28 cellular contexts compared by ENCODE assay signal in genomic region chr20:43583133-43583864, GRCh38. TPM values are rescaled to one million over a fixed set of nuclear protein-coding genes. Genes with fewer than 3 reads are reported as not detected.
DNase-seq lines count a peak whose midpoint lies in the region; ATAC-seq and TF ChIP-seq lines count a peak whose summit lies in the region.
"Had no signal": no experiment of that assay in that cellular context is flagged by ENCODE, and none has a peak within 500 bp of the region (broad histone marks: within the 10 kb centered on the region; RNA-seq: fewer than 3 reads in every experiment).

No MANE protein-coding gene starts in this region.

- H3K27me3 ChIP-seq in tibial artery: no peaks in the 10 kb centered on the region
- H3K27me3 ChIP-seq in Caco-2 (replicated peaks; ENCODE audit: control insufficient read depth, insufficient read depth, low read length): no peaks in the 10 kb centered on the region
- H3K27me3 ChIP-seq: Peyer's patch had no signal

- H3K27ac ChIP-seq in angular gyrus (ENCODE audit: low read depth, low read length) (peak overlapping the region; percentile 51), tibial artery (peak overlapping the region; percentile 20 to 49)
- H3K27ac ChIP-seq: 22Rv1, Peyer's patch had no signal

- no peaks in the 10 kb centered on the region for H3K9me3 ChIP-seq in tibial artery
- H3K9me3 ChIP-seq in Caco-2: no peaks in the 10 kb centered on the region
- H3K9me3 ChIP-seq: Peyer's patch had no signal

- no peaks in the 10 kb centered on the region for H3K9me3 Mint-ChIP-seq in activated naive CD4-positive, alpha-beta T cell treated with anti-CD3 and anti-CD28 coated beads, Interleukin-2, amount 10 ng/mL, durations not matched to agents 7 days and 5 days
- no peaks in the 10 kb centered on the region for H3K9me3 Mint-ChIP-seq in activated naive CD4-positive, alpha-beta T cell treated with anti-CD3 and anti-CD28 coated beads for 36 hours
- H3K9me3 Mint-ChIP-seq in Caco-2 (ENCODE audit: unreplicated experiment): no peaks in the 10 kb centered on the region
- H3K9me3 Mint-ChIP-seq: activated naive CD4-positive, alpha-beta T cell treated with anti-CD3 and anti-CD28 coated beads, Interleukin-2, amount 50 U/mL, for 24 hours; activated T-helper 1 cell treated with anti-CD3 and anti-CD28 coated beads, Interleukin-12 subunit alpha, Interleukin-12 subunit beta, Interleukin-2, Interleukin-4 antibody, amounts not matched to agents 30 ng/mL and 10 ng/mL and 1 ng/mL, durations not matched to agents 14 hours and 24 hours and 36 hours; CD4-positive, alpha-beta T cell; central memory CD8-positive, alpha-beta T cell; GM23338; HFFc6; immature natural killer cell; naive thymus-derived CD8-positive, alpha-beta T cell had no signal

- BruUV-seq in Caco-2 (replicated peaks; lab: Mats Ljungman, UMichigan): no TSS peak

- intact Hi-C loops in activated naive CD4-positive, alpha-beta T cell treated with anti-CD3 and anti-CD28 coated beads for 36 hours (cut with micrococcal nuclease): no loop called here
- intact Hi-C loops in tibial artery (cut with DNase I; ENCODE audit: low total_unique reads) (loop anchor here (10.0 kb wide), 1 partner anchor 48 kb away; no protein-coding TSS in a partner anchor), Caco-2 (cut with micrococcal nuclease; ENCODE audit: unreplicated experiment) (no loop called here)

- H3K4me3 ChIP-seq in tibial artery (no peak overlapping the region), Caco-2 (ENCODE audit: low read depth, low read length) (no peak overlapping the region)
- H3K4me3 ChIP-seq: GM23338, Peyer's patch, skin epidermis had no signal

- DNase-seq in activated naive CD4-positive, alpha-beta T cell treated with anti-CD3 and anti-CD28 coated beads, Interleukin-2, amount 10 ng/mL, durations not matched to agents 7 days and 5 days: no peak
- DNase-seq in activated naive CD4-positive, alpha-beta T cell treated with anti-CD3 and anti-CD28 coated beads for 36 hours: no peak
- DNase-seq in left lobe of liver (ENCODE audit: low spot score) (no peak), tibial artery (peak in 1 of 2 donors; percentile 3), Caco-2 (no peak), SHP77 treated with DMSO at 0.1 percent for 48 hours (lab: John Stamatoyannopoulos, UW) (no peak)
- DNase-seq: activated CD4-positive, alpha-beta T cell treated with anti-CD3 and anti-CD28 coated beads, Interleukin-2, amount 50 U/mL, for 48 hours; activated CD8-positive, alpha-beta memory T cell treated with anti-CD3 and anti-CD28 coated beads, Interleukin-2, amount 50 U/mL, for 4 hours; CD4-positive, alpha-beta T cell; immature natural killer cell; naive thymus-derived CD8-positive, alpha-beta T cell; NCI-H1048; NCI-H1694; NCI-H510A; NK-92 treated with Interleukin-12 subunit alpha and Interleukin-12 subunit beta, amount 100 ng/mL, for 24 hours; stimulated activated CD8-positive, alpha-beta memory T cell treated with anti-CD3 and anti-CD28 coated beads, Interleukin-4, amount 100 ng/mL, for 48 hours had no signal

- peaks cover 17% of the 10 kb centered on the region for H3K27me3 Mint-ChIP-seq in activated naive CD4-positive, alpha-beta T cell treated with anti-CD3 and anti-CD28 coated beads, Interleukin-2, amount 10 ng/mL, durations not matched to agents 7 days and 5 days
- no peaks in the 10 kb centered on the region for H3K27me3 Mint-ChIP-seq in activated naive CD4-positive, alpha-beta T cell treated with anti-CD3 and anti-CD28 coated beads for 36 hours (ENCODE audit: low read depth)
- H3K27me3 Mint-ChIP-seq in Caco-2 (ENCODE audit: insufficient read depth, unreplicated experiment): no peaks in the 10 kb centered on the region

- peak overlapping the region; percentile 6 for H3K27ac Mint-ChIP-seq in activated naive CD4-positive, alpha-beta T cell treated with anti-CD3 and anti-CD28 coated beads, Interleukin-2, amount 10 ng/mL, durations not matched to agents 7 days and 5 days
- H3K27ac Mint-ChIP-seq in activated naive CD4-positive, alpha-beta T cell treated with anti-CD3 and anti-CD28 coated beads for 36 hours: no peak overlapping the region
- no peak overlapping the region for H3K27ac Mint-ChIP-seq in Caco-2 (ENCODE audit: unreplicated experiment)
- H3K27ac Mint-ChIP-seq: activated naive CD4-positive, alpha-beta T cell treated with anti-CD3 and anti-CD28 coated beads, Interleukin-2, amount 50 U/mL, for 24 hours; activated T-helper 1 cell treated with anti-CD3 and anti-CD28 coated beads, Interleukin-12 subunit alpha, Interleukin-12 subunit beta, Interleukin-2, Interleukin-4 antibody, amounts not matched to agents 30 ng/mL and 10 ng/mL and 1 ng/mL, durations not matched to agents 14 hours and 24 hours and 36 hours; CD4-positive, alpha-beta T cell; GM23338; immature natural killer cell; naive thymus-derived CD8-positive, alpha-beta T cell had no signal

- peaks cover 0 to 16% (median 3%) of the 10 kb centered on the region in 4 donors for H3K4me1 ChIP-seq in tibial artery
- H3K4me1 ChIP-seq in Caco-2: peaks cover 14% of the 10 kb centered on the region
- H3K4me1 ChIP-seq: Peyer's patch had no signal

- H3K36me3 Mint-ChIP-seq in activated naive CD4-positive, alpha-beta T cell treated with anti-CD3 and anti-CD28 coated beads, Interleukin-2, amount 10 ng/mL, durations not matched to agents 7 days and 5 days: no peaks in the 10 kb centered on the region
- no peaks in the 10 kb centered on the region for H3K36me3 Mint-ChIP-seq in activated naive CD4-positive, alpha-beta T cell treated with anti-CD3 and anti-CD28 coated beads for 36 hours (ENCODE audit: low read depth)
- H3K36me3 Mint-ChIP-seq in Caco-2 (ENCODE audit: insufficient read depth, unreplicated experiment): no peaks in the 10 kb centered on the region
- H3K36me3 Mint-ChIP-seq: activated naive CD4-positive, alpha-beta T cell treated with anti-CD3 and anti-CD28 coated beads, Interleukin-2, amount 50 U/mL, for 24 hours; immature natural killer cell; naive thymus-derived CD8-positive, alpha-beta T cell had no signal

- POLR2A ChIA-PET in Caco-2 (lab: Charles Lee): no interaction called here

- H3K4me3 Mint-ChIP-seq in activated naive CD4-positive, alpha-beta T cell treated with anti-CD3 and anti-CD28 coated beads, Interleukin-2, amount 10 ng/mL, durations not matched to agents 7 days and 5 days: no peak overlapping the region
- no peak overlapping the region for H3K4me3 Mint-ChIP-seq in activated naive CD4-positive, alpha-beta T cell treated with anti-CD3 and anti-CD28 coated beads for 36 hours
- no peak overlapping the region for H3K4me3 Mint-ChIP-seq in Caco-2 (ENCODE audit: unreplicated experiment)
- H3K4me3 Mint-ChIP-seq: activated naive CD4-positive, alpha-beta T cell treated with anti-CD3 and anti-CD28 coated beads, Interleukin-2, amount 50 U/mL, for 24 hours; activated T-helper 1 cell treated with anti-CD3 and anti-CD28 coated beads, Interleukin-12 subunit alpha, Interleukin-12 subunit beta, Interleukin-2, Interleukin-4 antibody, amounts not matched to agents 30 ng/mL and 10 ng/mL and 1 ng/mL, durations not matched to agents 14 hours and 24 hours and 36 hours; CD4-positive, alpha-beta T cell; central memory CD8-positive, alpha-beta T cell; GM23338; HFFc6; immature natural killer cell; naive thymus-derived CD8-positive, alpha-beta T cell had no signal

- TF ChIP-seq CTCF in tibial artery (IDR thresholded peaks at IDR 0.05) (no peak), Caco-2 (IDR thresholded peaks at IDR 0.05; ENCODE audit: insufficient read depth in 1 of 2, low read depth in 1 of 2, low read length in 1 of 2, severe bottlenecking in 1 of 2, unreplicated experiment in 1 of 2) (no peak)

- CTCF ChIA-PET in activated naive CD4-positive, alpha-beta T cell treated with anti-CD3 and anti-CD28 coated beads, Interleukin-2, amount 10 ng/mL, durations not matched to agents 7 days and 5 days (lab: Charles Lee): interaction anchor here (1.5 kb wide), 1 partner anchor 47 kb away, joined by 3 read pairs; no protein-coding TSS in a partner anchor
- CTCF ChIA-PET in activated naive CD4-positive, alpha-beta T cell treated with anti-CD3 and anti-CD28 coated beads for 36 hours (lab: Charles Lee): interaction anchor here (0.5 to 1.5 kb wide), 4 partner anchors 12 to 89 kb away, joined by 3 to 5 read pairs (median 4); no protein-coding TSS in a partner anchor
- CTCF ChIA-PET in Caco-2 (lab: Charles Lee): interaction anchor here (0.8 to 3.8 kb wide), 2 partner anchors 25 to 45 kb away, joined by 3 to 29 read pairs; partner anchors contain the start of gene SGK2

- no peaks in the 10 kb centered on the region for H3K4me1 Mint-ChIP-seq in activated naive CD4-positive, alpha-beta T cell treated with anti-CD3 and anti-CD28 coated beads, Interleukin-2, amount 10 ng/mL, durations not matched to agents 7 days and 5 days
- H3K4me1 Mint-ChIP-seq in activated naive CD4-positive, alpha-beta T cell treated with anti-CD3 and anti-CD28 coated beads for 36 hours (ENCODE audit: low read depth): no peaks in the 10 kb centered on the region
- no peaks in the 10 kb centered on the region for H3K4me1 Mint-ChIP-seq in Caco-2 (ENCODE audit: low read depth, unreplicated experiment)
- H3K4me1 Mint-ChIP-seq: activated naive CD4-positive, alpha-beta T cell treated with anti-CD3 and anti-CD28 coated beads, Interleukin-2, amount 50 U/mL, for 24 hours; central memory CD8-positive, alpha-beta T cell had no signal

- no peaks in the 10 kb centered on the region for H3K36me3 ChIP-seq in tibial artery
- H3K36me3 ChIP-seq in Caco-2 (ENCODE audit: control insufficient read depth, insufficient read depth, low read length): no peaks in the 10 kb centered on the region

- ATAC-seq in left lobe of liver (peak; percentile 6), HG03342 (IDR thresholded peaks at IDR 0.05; ENCODE audit: unreplicated experiment) (no peak)
- ATAC-seq: GM23338; naive thymus-derived CD8-positive, alpha-beta T cell had no signal

RNA-seq across cellular contexts. Expression of gene IFT52, which starts 7.4 kb away (rescaled TPM):
- 10 to 100 TPM; 14.2 to 15.8 TPM for total RNA-seq in activated naive CD4-positive, alpha-beta T cell treated with anti-CD3 and anti-CD28 coated beads for 36 hours
- 4.4 TPM for total RNA-seq in left lobe of liver
- 56.1 and 70.5 TPM in 2 replicates for total RNA-seq in Caco-2 (2022)

RNA-seq across cellular contexts. Expression of gene SGK2, which starts 24.5 kb away (rescaled TPM):
- total RNA-seq in activated naive CD4-positive, alpha-beta T cell treated with anti-CD3 and anti-CD28 coated beads for 36 hours: under 1 TPM; 0.27 to 0.60 TPM
- total RNA-seq in left lobe of liver (81.1 TPM), Caco-2 (2022) (5.2 and 6.6 TPM in 2 replicates)
- total RNA-seq: activated T-helper 1 cell treated with anti-CD3 and anti-CD28 coated beads, Interleukin-12 subunit alpha, Interleukin-12 subunit beta, Interleukin-2, Interleukin-4 antibody, amounts not matched to agents 30 ng/mL and 10 ng/mL and 1 ng/mL, durations not matched to agents 14 hours and 24 hours and 36 hours; LHCN-M2; occipital lobe had no signal

Comparison
In these comparisons a context has a peak if more than half of its experiments do, and no peak if none do; other contexts are left out.
1. RNA of gene SGK2, which starts 24.5 kb away (total RNA-seq): 81.1 TPM in left lobe of liver (single experiment); 5.2 to 6.6 TPM in Caco-2 and 0.27 to 0.60 TPM in activated naive CD4-positive, alpha-beta T cell treated with anti-CD3 and anti-CD28 coated beads for 36 hours; every median in the first group is over 10 times any median in the second.